ENCODE assay signal across 1 cellular context in the genomic region with DNA sequence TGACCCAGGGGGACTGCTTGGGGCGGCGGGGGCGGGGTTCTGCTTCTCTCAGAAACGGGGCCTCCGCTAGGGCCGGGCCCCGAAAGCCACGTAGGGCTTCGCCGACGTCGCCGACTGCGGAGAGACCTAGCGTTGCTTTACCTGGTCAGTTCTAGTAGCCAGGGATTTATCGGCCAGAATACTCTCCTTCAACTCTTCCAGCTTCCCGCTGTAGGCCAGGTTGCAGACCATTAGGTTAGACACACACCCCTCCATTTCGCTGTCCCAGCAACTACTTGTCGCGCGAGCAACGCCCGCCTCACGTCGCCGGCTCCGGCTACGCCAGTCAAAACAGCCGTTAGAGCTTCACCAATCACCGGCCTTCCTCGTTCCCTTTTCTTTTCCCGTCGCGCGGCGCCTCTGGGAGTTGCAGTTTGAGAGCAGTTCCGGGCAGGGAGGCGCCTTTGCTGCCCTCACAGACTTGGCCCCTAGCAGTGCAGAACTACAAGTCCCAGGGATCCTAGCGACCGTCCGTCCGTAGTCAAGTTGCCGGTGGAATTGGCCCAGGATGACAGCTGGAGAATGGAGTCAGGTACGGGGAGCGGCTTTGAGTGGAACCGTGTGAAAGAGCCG.
TF ChIP-seq lines count a peak whose summit lies in the region.

TSS of gene ATG4A (plus strand) at position 513 of the 612 bp plus-strand sequence. CDS start at position 562, 49 bp downstream.
A gene with protein sequence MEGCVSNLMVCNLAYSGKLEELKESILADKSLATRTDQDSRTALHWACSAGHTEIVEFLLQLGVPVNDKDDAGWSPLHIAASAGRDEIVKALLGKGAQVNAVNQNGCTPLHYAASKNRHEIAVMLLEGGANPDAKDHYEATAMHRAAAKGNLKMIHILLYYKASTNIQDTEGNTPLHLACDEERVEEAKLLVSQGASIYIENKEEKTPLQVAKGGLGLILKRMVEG (minus strand): TSS at position 277 of the 612 bp plus-strand sequence. CDS start 22 bp downstream, at position 255.

TF ChIP-seq in HepG2, 621 proteins besides CTCF, POLR2A, EP300 and RAD21 (continued from another document):
- TF ChIP-seq AKNA (CRISPR knock-in tag; IDR thresholded peaks at IDR 0.05; ENCODE audit: borderline replicate concordance) = no peak
- no peak for TF ChIP-seq KLF6 (CRISPR knock-in tag; IDR thresholded peaks at IDR 0.05)
- TF ChIP-seq HDAC2 (CRISPR knock-in tag; IDR thresholded peaks at IDR 0.05) = peak; percentile 20; the same call in 1 of the 2 replicates
- peak; percentile 56 for TF ChIP-seq ASH2L (IDR thresholded peaks at IDR 0.05; ENCODE audit: insufficient read length, low read depth, low read length)
- TF ChIP-seq ZNF136 (CRISPR knock-in tag; IDR thresholded peaks at IDR 0.05; ENCODE audit: low read depth) = no peak
- no peak for TF ChIP-seq MEIS2 (CRISPR knock-in tag; IDR thresholded peaks at IDR 0.05)
- peak; percentile 55; the same call in 1 of the 2 replicates for TF ChIP-seq ZNF501 (CRISPR knock-in tag; IDR thresholded peaks at IDR 0.05)
- peak; percentile 41; the same call in 1 of the 2 replicates for TF ChIP-seq KDM2A (CRISPR knock-in tag; IDR thresholded peaks at IDR 0.05; ENCODE audit: borderline replicate concordance, low read depth)
- TF ChIP-seq, protein P1, sequence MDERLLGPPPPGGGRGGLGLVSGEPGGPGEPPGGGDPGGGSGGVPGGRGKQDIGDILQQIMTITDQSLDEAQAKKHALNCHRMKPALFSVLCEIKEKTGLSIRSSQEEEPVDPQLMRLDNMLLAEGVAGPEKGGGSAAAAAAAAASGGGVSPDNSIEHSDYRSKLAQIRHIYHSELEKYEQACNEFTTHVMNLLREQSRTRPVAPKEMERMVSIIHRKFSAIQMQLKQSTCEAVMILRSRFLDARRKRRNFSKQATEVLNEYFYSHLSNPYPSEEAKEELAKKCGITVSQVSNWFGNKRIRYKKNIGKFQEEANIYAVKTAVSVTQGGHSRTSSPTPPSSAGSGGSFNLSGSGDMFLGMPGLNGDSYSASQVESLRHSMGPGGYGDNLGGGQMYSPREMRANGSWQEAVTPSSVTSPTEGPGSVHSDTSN (CRISPR knock-in tag; IDR thresholded peaks at IDR 0.05) = 0 out of 2 replicates have a peak, but pooled peaks have one; percentile 29
- no peak for TF ChIP-seq ZNF746 (CRISPR knock-in tag; IDR thresholded peaks at IDR 0.05)
- no peak for TF ChIP-seq ZNF709 (CRISPR knock-in tag; IDR thresholded peaks at IDR 0.05)
- TF ChIP-seq, protein P2, sequence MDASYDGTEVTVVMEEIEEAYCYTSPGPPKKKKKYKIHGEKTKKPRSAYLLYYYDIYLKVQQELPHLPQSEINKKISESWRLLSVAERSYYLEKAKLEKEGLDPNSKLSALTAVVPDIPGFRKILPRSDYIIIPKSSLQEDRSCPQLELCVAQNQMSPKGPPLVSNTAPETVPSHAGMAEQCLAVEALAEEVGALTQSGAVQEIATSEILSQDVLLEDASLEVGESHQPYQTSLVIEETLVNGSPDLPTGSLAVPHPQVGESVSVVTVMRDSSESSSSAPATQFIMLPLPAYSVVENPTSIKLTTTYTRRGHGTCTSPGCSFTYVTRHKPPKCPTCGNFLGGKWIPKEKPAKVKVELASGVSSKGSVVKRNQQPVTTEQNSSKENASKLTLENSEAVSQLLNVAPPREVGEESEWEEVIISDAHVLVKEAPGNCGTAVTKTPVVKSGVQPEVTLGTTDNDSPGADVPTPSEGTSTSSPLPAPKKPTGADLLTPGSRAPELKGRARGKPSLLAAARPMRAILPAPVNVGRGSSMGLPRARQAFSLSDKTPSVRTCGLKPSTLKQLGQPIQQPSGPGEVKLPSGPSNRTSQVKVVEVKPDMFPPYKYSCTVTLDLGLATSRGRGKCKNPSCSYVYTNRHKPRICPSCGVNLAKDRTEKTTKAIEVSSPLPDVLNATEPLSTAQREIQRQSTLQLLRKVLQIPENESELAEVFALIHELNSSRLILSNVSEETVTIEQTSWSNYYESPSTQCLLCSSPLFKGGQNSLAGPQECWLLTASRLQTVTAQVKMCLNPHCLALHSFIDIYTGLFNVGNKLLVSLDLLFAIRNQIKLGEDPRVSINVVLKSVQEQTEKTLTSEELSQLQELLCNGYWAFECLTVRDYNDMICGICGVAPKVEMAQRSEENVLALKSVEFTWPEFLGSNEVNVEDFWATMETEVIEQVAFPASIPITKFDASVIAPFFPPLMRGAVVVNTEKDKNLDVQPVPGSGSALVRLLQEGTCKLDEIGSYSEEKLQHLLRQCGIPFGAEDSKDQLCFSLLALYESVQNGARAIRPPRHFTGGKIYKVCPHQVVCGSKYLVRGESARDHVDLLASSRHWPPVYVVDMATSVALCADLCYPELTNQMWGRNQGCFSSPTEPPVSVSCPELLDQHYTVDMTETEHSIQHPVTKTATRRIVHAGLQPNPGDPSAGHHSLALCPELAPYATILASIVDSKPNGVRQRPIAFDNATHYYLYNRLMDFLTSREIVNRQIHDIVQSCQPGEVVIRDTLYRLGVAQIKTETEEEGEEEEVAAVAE (CRISPR knock-in tag; IDR thresholded peaks at IDR 0.05; ENCODE audit: borderline replicate concordance) = peak; percentile 99
- TF ChIP-seq ATF1 (CRISPR knock-in tag; IDR thresholded peaks at IDR 0.05) = peak; percentile 81
- TF ChIP-seq, protein P3, sequence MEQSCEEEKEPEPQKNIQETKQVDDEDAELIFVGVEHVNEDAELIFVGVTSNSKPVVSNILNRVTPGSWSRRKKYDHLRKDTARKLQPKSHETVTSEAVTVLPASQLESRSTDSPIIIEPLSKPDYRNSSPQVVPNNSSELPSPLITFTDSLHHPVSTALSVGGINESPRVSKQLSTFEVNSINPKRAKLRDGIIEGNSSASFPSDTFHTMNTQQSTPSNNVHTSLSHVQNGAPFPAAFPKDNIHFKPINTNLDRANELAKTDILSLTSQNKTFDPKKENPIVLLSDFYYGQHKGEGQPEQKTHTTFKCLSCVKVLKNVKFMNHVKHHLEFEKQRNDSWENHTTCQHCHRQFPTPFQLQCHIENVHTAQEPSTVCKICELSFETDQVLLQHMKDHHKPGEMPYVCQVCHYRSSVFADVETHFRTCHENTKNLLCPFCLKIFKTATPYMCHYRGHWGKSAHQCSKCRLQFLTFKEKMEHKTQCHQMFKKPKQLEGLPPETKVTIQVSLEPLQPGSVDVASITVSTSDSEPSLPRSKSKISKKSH (CRISPR knock-in tag; IDR thresholded peaks at IDR 0.05; ENCODE audit: borderline replicate concordance) = peak; percentile 49; the same call in 1 of the 2 replicates
- TF ChIP-seq ETV6 (CRISPR knock-in tag; conservative IDR thresholded peaks at IDR 0.05) = no peak
